ENCODE assay signal across 17 cellular contexts in the genomic region with DNA sequence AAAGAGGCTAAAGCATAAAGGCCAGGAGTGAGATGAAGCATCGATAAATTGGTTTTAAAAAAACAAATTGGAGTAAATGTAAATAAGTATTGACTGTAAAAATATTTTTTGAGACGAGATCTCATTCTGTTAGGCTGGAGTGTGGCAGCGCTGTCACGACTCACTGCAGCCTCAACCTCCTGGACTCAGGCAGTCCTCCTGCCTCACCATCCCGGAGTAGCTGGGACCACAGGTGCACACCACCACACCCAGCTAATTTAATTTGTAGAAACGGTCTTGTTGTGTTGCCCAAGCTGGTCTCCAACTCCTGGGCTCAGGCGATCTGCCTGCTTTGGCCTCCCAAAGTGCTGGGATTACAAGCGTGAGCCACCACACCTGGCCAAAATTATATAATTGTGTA. TPM values are rescaled to one million over a fixed set of nuclear protein-coding genes. Genes with fewer than 3 reads are reported as not detected.
DNase-seq lines count a peak whose midpoint lies in the region; ATAC-seq and TF ChIP-seq lines count a peak whose summit lies in the region.
"Had no signal": no experiment of that assay in that cellular context is flagged by ENCODE, and none has a peak within 500 bp of the region (broad histone marks: within the 10 kb centered on the region; RNA-seq: fewer than 3 reads in every experiment).

No MANE protein-coding gene starts in this region.

- peaks cover 98% of the 10 kb centered on the region for H3F3A ChIP-seq in PC-9 (ENCODE audit: insufficient read depth, low read depth)

- DNase-seq in left ventricle myocardium superior, result no peak
- DNase-seq in Right ventricle myocardium superior, result no peak
- no peak for DNase-seq in PC-9
- peak; percentile 57 for DNase-seq in islet precursor cell
- no peak for DNase-seq in endothelial cell (ENCODE audit: low spot score)
- DNase-seq in MV-4-11 (lab: John Stamatoyannopoulos, UW), result no peak
- DNase-seq in NCI-H2107 treated with DMSO at 0.1 percent for 48 hours (lab: John Stamatoyannopoulos, UW; ENCODE audit: unreplicated experiment), result no peak
- DNase-seq in 8988T, result no peak
- DNase-seq: activated CD4-positive, alpha-beta T cell treated with anti-CD3 and anti-CD28 coated beads, Interleukin-2, amount 50 U/mL, for 4 hours; activated naive CD4-positive, alpha-beta T cell treated with Interleukin-2 at 50 U/mL for 16 hours; glutamatergic neuron; NCI-H526 treated with DMSO at 0.1 percent for 48 hours; retina; RPMI8226; stimulated activated CD4-positive, alpha-beta T cell treated with anti-CD3 and anti-CD28 coated beads, Interleukin-2, amount 100 ng/mL, for 48 hours had no signal

- peak overlapping the region; percentile 57 for H3K27ac ChIP-seq in PC-9
- H3K27ac ChIP-seq: BLaER1, uterus had no signal

- H3K4me1 ChIP-seq in PC-9 (replicated peaks; ENCODE audit: insufficient read depth), result peaks cover 3% of the 10 kb centered on the region; the same call in 1 of the 2 replicates
- H3K4me1 ChIP-seq: BLaER1, uterus had no signal

- no peaks in the 10 kb centered on the region for H3K9me3 ChIP-seq in PC-9 (ENCODE audit: insufficient read depth, low read depth)
- H3K9me3 ChIP-seq: BLaER1, uterus had no signal

- H3K27me3 ChIP-seq in PC-9 (ENCODE audit: insufficient read depth, low read depth), result no peaks in the 10 kb centered on the region
- H3K27me3 ChIP-seq: BLaER1, uterus had no signal

- TF ChIP-seq CTCF in PC-9 (conservative IDR thresholded peaks at IDR 0.05) (no peak), endothelial cell (IDR thresholded peaks at IDR 0.05; ENCODE audit: unreplicated experiment) (no peak)

- no peak overlapping the region for H3K4me2 ChIP-seq in PC-9
- H3K4me2 ChIP-seq: BLaER1 had no signal

- intact Hi-C loops in left ventricle myocardium superior (cut with micrococcal nuclease), result no loop called here
- intact Hi-C loops in Right ventricle myocardium superior (cut with DNase I), result no loop called here
- intact Hi-C loops in PC-9 (cut with micrococcal nuclease; ENCODE audit: unreplicated experiment), result no loop called here

- CTCF ChIA-PET in PC-9 (lab: Charles Lee), result no interaction called here

- no TSS peak for BruUV-seq in PC-9 (replicated peaks; lab: Mats Ljungman, UMichigan)

- H3K79me2 ChIP-seq in PC-9 (ENCODE audit: low read depth), result peaks cover 13% of the 10 kb centered on the region

- POLR2A ChIA-PET in PC-9 (lab: Charles Lee; ENCODE audit: unreplicated experiment), result interaction anchor here (0.7 kb wide), 1 partner anchor 23 kb away, joined by 4 read pairs; no protein-coding TSS in a partner anchor

- H4K20me1 ChIP-seq in PC-9 (ENCODE audit: insufficient read depth), result peaks cover 14% of the 10 kb centered on the region; the same call in 1 of the 2 replicates

- peak; percentile 4 for ATAC-seq in left ventricle myocardium superior
- ATAC-seq in Right ventricle myocardium superior (ENCODE audit: poor library complexity), result no peak

- no peaks in the 10 kb centered on the region for H3K9me3 Mint-ChIP-seq in endothelial cell (ENCODE audit: unreplicated experiment)

- H3K27ac Mint-ChIP-seq in endothelial cell (ENCODE audit: unreplicated experiment), result no peak overlapping the region

- H3K36me3 Mint-ChIP-seq in endothelial cell (ENCODE audit: low read depth, unreplicated experiment), result no peaks in the 10 kb centered on the region

- H3K36me3 ChIP-seq in PC-9 (ENCODE audit: low read depth), result peaks cover 62% of the 10 kb centered on the region
- H3K36me3 ChIP-seq: uterus had no signal

- H3K9me2 ChIP-seq in PC-9 (ENCODE audit: insufficient read depth), result no peaks in the 10 kb centered on the region

- no peak overlapping the region for H3K4me3 ChIP-seq in PC-9
- H3K4me3 ChIP-seq: BLaER1, uterus had no signal

- H2AFZ ChIP-seq in PC-9, result no peak overlapping the region

- H3K4me3 Mint-ChIP-seq in endothelial cell (ENCODE audit: unreplicated experiment), result no peak overlapping the region

- peaks cover 2% of the 10 kb centered on the region for H3K4me1 Mint-ChIP-seq in endothelial cell (ENCODE audit: unreplicated experiment)

- peaks cover 2% of the 10 kb centered on the region for H3K27me3 Mint-ChIP-seq in endothelial cell (ENCODE audit: unreplicated experiment)

RNA-seq across cellular contexts. Expression of a gene that starts 17.8 kb away (rescaled TPM):
- 430 TPM for total RNA-seq in left ventricle myocardium superior
- 400 TPM for total RNA-seq in Right ventricle myocardium superior
- 526 and 792 TPM in 2 replicates for total RNA-seq in PC-9 (2021)
- 623 TPM for total RNA-seq in endothelial cell (ENCODE audit: unreplicated experiment)

RNA-seq across cellular contexts. Expression of a gene that starts 18.8 kb away (rescaled TPM):
- total RNA-seq in left ventricle myocardium superior (61.3 TPM), Right ventricle myocardium superior (54.2 TPM), PC-9 (2021) (282 and 308 TPM in 2 replicates), endothelial cell (ENCODE audit: unreplicated experiment) (146 TPM)

RNA-seq across cellular contexts. Expression of a gene that starts 30.7 kb away (rescaled TPM):
- total RNA-seq in left ventricle myocardium superior, result 0.94 TPM
- total RNA-seq in Right ventricle myocardium superior, result 0.91 TPM
- total RNA-seq in PC-9 (2021), result 44.2 and 49.1 TPM in 2 replicates
- 2.8 TPM for total RNA-seq in endothelial cell (ENCODE audit: unreplicated experiment)

Comparison
In these comparisons a context has a peak if more than half of its experiments do, and no peak if none do; other contexts are left out.
1. RNA of a gene that starts 30.7 kb away (total RNA-seq): 44.2 to 49.1 TPM in PC-9; 2.8 TPM in endothelial cell (single experiment), 0.94 TPM in left ventricle myocardium superior (single experiment) and 0.91 TPM in Right ventricle myocardium superior (single experiment); every median in the first group is over 10 times any median in the second.